Comparison of ENCODE assay signal across 29 cellular contexts in genomic region chr21:17446737-17447136, GRCh38.
DNase-seq lines count a peak whose midpoint lies in the region; ATAC-seq, FAIRE-seq and TF ChIP-seq lines count a peak whose summit lies in the region.
"Had no signal": no experiment of that assay in that cellular context is flagged by ENCODE, and none has a peak within 500 bp of the region (broad histone marks: within the 10 kb centered on the region; RNA-seq: fewer than 3 reads in every experiment).

No MANE protein-coding gene starts in this region.

- peak overlapping the region; percentile 16 for H2AFZ ChIP-seq in keratinocyte (ENCODE audit: control insufficient read depth, low read length)
- no peak overlapping the region for H2AFZ ChIP-seq in smooth muscle cell (ENCODE audit: low read depth)

- H3K9me3 ChIP-seq in adipocyte (ENCODE audit: control insufficient read depth, low read length) (no peaks in the 10 kb centered on the region), keratinocyte (ENCODE audit: control insufficient read depth, low read depth, low read length) (no peaks in the 10 kb centered on the region), smooth muscle cell (replicated peaks; ENCODE audit: low read depth) (no peaks in the 10 kb centered on the region)
- H3K9me3 ChIP-seq: BLaER1 treated with 17β-estradiol and CSF1 and Interleukin-3, amounts not matched to agents 10 nM and 100 nM; colonic mucosa; ovary; transverse colon had no signal

- H3K4me3 ChIP-seq in adipocyte (ENCODE audit: low read length): no peak overlapping the region
- H3K4me3 ChIP-seq in keratinocyte (ENCODE audit: control insufficient read depth in 2 of 3, extremely low read depth in 1 of 3, insufficient read depth in 2 of 3, low read depth in 1 of 3, low read length in 3 of 3): no peak overlapping the region
- H3K4me3 ChIP-seq in smooth muscle cell: no peak overlapping the region
- H3K4me3 ChIP-seq in coronary artery: no peak overlapping the region
- H3K4me3 ChIP-seq: BLaER1 treated with 17β-estradiol and CSF1 and Interleukin-3, amounts not matched to agents 10 nM and 100 nM; cardiac muscle cell; colonic mucosa; ovary; transverse colon had no signal

- H3K9ac ChIP-seq in adipocyte (ENCODE audit: low read length) (peak overlapping the region; percentile 14), keratinocyte (ENCODE audit: control insufficient read depth, extremely low read depth, insufficient read depth, low read length) (peak overlapping the region; percentile 3), smooth muscle cell (ENCODE audit: low read depth) (no peak overlapping the region)
- H3K9ac ChIP-seq: BLaER1 treated with 17β-estradiol and CSF1 and Interleukin-3, amounts not matched to agents 10 nM and 100 nM had no signal

- no peaks in the 10 kb centered on the region for H3K9me1 ChIP-seq in keratinocyte (ENCODE audit: control insufficient read depth, extremely low read depth, insufficient read depth, low read length)

- no peaks in the 10 kb centered on the region for H3K36me3 ChIP-seq in adipocyte (ENCODE audit: control insufficient read depth, insufficient read depth, low read length, severe bottlenecking)
- no peaks in the 10 kb centered on the region for H3K36me3 ChIP-seq in keratinocyte (ENCODE audit: control insufficient read depth in 2 of 2, extremely low read depth in 1 of 2, insufficient read depth in 2 of 2, low read length in 2 of 2)
- no peaks in the 10 kb centered on the region for H3K36me3 ChIP-seq in smooth muscle cell (ENCODE audit: low read depth)
- H3K36me3 ChIP-seq: BLaER1 treated with 17β-estradiol and CSF1 and Interleukin-3, amounts not matched to agents 10 nM and 100 nM; cardiac muscle cell; colonic mucosa; ovary; transverse colon had no signal

- WGBS in smooth muscle cell (ENCODE audit: low lambda C conversion rate): 73% methylated on average over 3 of the region's 3 CpGs

- H3K27ac ChIP-seq in keratinocyte (ENCODE audit: control insufficient read depth, insufficient read depth, low read length) (peak overlapping the region; percentile 21), smooth muscle cell (ENCODE audit: low read depth) (peak overlapping the region; percentile 16), coronary artery (no peak overlapping the region)
- H3K27ac ChIP-seq: BLaER1 treated with 17β-estradiol and CSF1 and Interleukin-3, amounts not matched to agents 10 nM and 100 nM; cardiac muscle cell; colonic mucosa; HL-60; ovary had no signal

- H3F3A ChIP-seq in smooth muscle cell (ENCODE audit: low read depth): no peaks in the 10 kb centered on the region

- DNase-seq in HT-29 (ENCODE audit: low spot score) (peak; percentile 32), adipocyte (ENCODE audit: low read depth) (no peak), keratinocyte (ENCODE audit: low read depth, low spot score) (no peak), smooth muscle cell (lab: John Stamatoyannopoulos, UW; ENCODE audit: unreplicated experiment) (no peak), coronary artery (ENCODE audit: low spot score) (no peak)
- DNase-seq in activated CD8-positive, alpha-beta memory T cell treated with anti-CD3 and anti-CD28 coated beads, Interleukin-2, amount 50 U/mL, for 48 hours: no peak
- DNase-seq: activated B cell treated with CpG ODN at 0.5 μM for 24 hours; activated naive CD4-positive, alpha-beta T cell treated with anti-CD3 and anti-CD28 coated beads, Interleukin-2, amount 50 U/mL, for 16 hours; anterior cingulate cortex; colonic mucosa; effector memory CD8-positive, alpha-beta T cell; hypothalamus; Kasumi-1; left ventricle myocardium superior; NCI-H146; ovary; retina; SHP77 treated with DMSO at 0.1 percent for 48 hours; small intestine; transverse colon had no signal

- H3K4me2 ChIP-seq in keratinocyte (ENCODE audit: control insufficient read depth, extremely low read depth, insufficient read depth, low read depth, low read length) (peak overlapping the region; percentile 46), smooth muscle cell (no peak overlapping the region)

- H3K27me3 ChIP-seq in adipocyte (replicated peaks; ENCODE audit: control insufficient read depth, insufficient read depth, low read length) (no peaks in the 10 kb centered on the region), keratinocyte (ENCODE audit: control insufficient read depth, extremely low read depth, insufficient read depth, low read length) (no peaks in the 10 kb centered on the region), smooth muscle cell (ENCODE audit: low read depth) (no peaks in the 10 kb centered on the region)
- H3K27me3 ChIP-seq: BLaER1 treated with 17β-estradiol and CSF1 and Interleukin-3, amounts not matched to agents 10 nM and 100 nM; cardiac muscle cell; colonic mucosa; ovary; transverse colon had no signal

- FAIRE-seq in keratinocyte (lab: Jason Lieb, UNC): no peak
- FAIRE-seq: GM18507, HepG2, small intestine had no signal

- no peak for ATAC-seq in GM18861 (IDR thresholded peaks at IDR 0.05; ENCODE audit: unreplicated experiment)
- no peak for ATAC-seq in GM19455 (IDR thresholded peaks at IDR 0.05; ENCODE audit: unreplicated experiment)
- ATAC-seq: effector memory CD8-positive, alpha-beta T cell; HCT116; HepG2; left ventricle myocardium superior; Panc1 had no signal

- no peaks in the 10 kb centered on the region for H4K20me1 ChIP-seq in keratinocyte (ENCODE audit: control insufficient read depth, extremely low read depth, insufficient read depth, low read length)
- no peaks in the 10 kb centered on the region for H4K20me1 ChIP-seq in smooth muscle cell (ENCODE audit: low read depth)
- H4K20me1 ChIP-seq: BLaER1 treated with 17β-estradiol and CSF1 and Interleukin-3, amounts not matched to agents 10 nM and 100 nM had no signal

- no peaks in the 10 kb centered on the region for H3K79me2 ChIP-seq in keratinocyte (ENCODE audit: control insufficient read depth, insufficient read depth, low read length)
- no peaks in the 10 kb centered on the region for H3K79me2 ChIP-seq in smooth muscle cell (ENCODE audit: low read depth)

- peaks cover 26% of the 10 kb centered on the region for H3K4me1 ChIP-seq in adipocyte (ENCODE audit: control insufficient read depth, insufficient read depth, low read length)
- peaks cover 11% of the 10 kb centered on the region for H3K4me1 ChIP-seq in keratinocyte (ENCODE audit: control insufficient read depth, extremely low read depth, insufficient read depth, low read length)
- peaks cover 11% of the 10 kb centered on the region for H3K4me1 ChIP-seq in smooth muscle cell (ENCODE audit: low read depth)
- H3K4me1 ChIP-seq: colonic mucosa had no signal

- no peak for TF ChIP-seq CTCF in keratinocyte (optimal IDR thresholded peaks at IDR 0.05 in 1 of 3, IDR thresholded peaks at IDR 0.05 in 1 of 3, conservative IDR thresholded peaks at IDR 0.05 in 1 of 3; ENCODE audit: extremely low read depth in 1 of 3, insufficient read depth in 2 of 3, low read length in 3 of 3)
- TF ChIP-seq CTCF in smooth muscle cell (IDR thresholded peaks at IDR 0.05; ENCODE audit: borderline replicate concordance, insufficient read depth, poor library complexity, severe bottlenecking): no peak
- no peak for TF ChIP-seq CTCF in coronary artery (IDR thresholded peaks at IDR 0.05)

- dilution Hi-C loops in keratinocyte (cut with MboI; ENCODE audit: extremely low pct_ligation_motif_present, low sequenced_read_pairs): no loop called here

Comparison
In these comparisons a context has a peak if more than half of its experiments do, and no peak if none do; other contexts are left out.
1. H3K27ac ChIP-seq: peak in keratinocyte (single experiment) and smooth muscle cell (single experiment); none in coronary artery (0 of 2).